1 cellular context compared by ENCODE assay signal in the genomic region with DNA sequence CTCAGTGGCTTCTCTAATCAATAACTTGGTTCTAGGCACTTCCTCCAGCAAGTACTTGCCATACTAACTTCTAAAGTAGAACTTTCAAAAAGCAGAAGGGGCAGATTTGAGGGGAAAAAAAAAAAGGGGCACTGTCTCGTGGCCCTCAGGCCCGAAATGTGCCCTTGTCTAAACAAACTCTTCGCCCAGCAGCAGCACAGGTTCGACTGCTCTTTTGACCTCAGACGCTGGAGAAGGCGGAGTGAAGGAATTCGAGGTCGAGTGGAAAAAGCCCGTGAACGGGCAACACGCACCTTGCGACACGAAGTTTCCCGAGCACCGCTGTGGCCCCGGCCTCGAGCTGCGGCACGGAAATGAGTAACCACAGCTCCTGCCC.
A peak's percentile ranks its signal among the peaks of the same experiment; 100 is the strongest.
TF ChIP-seq lines count a peak whose summit lies in the region.

No MANE protein-coding gene starts in this region.

TF ChIP-seq in HepG2, 621 proteins besides CTCF, POLR2A, EP300 and RAD21 (continued from another document and continues in another):
- TF ChIP-seq MAZ (IDR thresholded peaks at IDR 0.05; ENCODE audit: borderline replicate concordance, low read depth, low read length) = no peak
- no peak for TF ChIP-seq MAZ (CRISPR knock-in tag; IDR thresholded peaks at IDR 0.05; ENCODE audit: low read depth)
- TF ChIP-seq HIC2 (CRISPR knock-in tag; IDR thresholded peaks at IDR 0.05; ENCODE audit: low read depth) = 0 out of 2 replicates have a peak, but pooled peaks have one; percentile 8
- no peak for TF ChIP-seq CEBPG (CRISPR knock-in tag; IDR thresholded peaks at IDR 0.05)
- TF ChIP-seq, protein P1, sequence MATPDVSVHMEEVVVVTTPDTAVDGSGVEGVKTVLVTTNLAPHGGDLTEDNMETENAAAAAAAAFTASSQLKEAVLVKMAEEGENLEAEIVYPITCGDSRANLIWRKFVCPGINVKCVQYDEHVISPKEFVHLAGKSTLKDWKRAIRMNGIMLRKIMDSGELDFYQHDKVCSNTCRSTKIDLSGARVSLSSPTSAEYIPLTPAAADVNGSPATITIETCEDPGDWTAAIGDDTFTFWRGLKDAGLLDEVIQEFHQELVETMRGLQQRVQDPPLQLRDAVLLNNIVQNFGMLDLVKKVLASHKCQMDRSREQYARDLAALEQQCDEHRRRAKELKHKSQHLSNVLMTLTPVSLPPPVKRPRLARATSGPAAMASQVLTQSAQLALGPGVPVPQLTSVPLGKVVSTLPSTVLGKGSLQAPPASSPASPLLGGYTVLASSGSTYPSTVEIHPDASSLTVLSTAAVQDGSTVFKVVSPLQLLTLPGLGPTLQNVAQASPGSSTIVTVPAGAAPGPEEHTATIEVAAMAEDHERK (CRISPR knock-in tag; IDR thresholded peaks at IDR 0.05; ENCODE audit: low read depth) = no peak
- no peak for TF ChIP-seq ZSCAN20 (CRISPR knock-in tag; IDR thresholded peaks at IDR 0.05; ENCODE audit: borderline replicate concordance)
- TF ChIP-seq BCL6 (CRISPR knock-in tag; IDR thresholded peaks at IDR 0.05) = peak; percentile 6; the same call in 1 of the 2 replicates
- no peak for TF ChIP-seq ZNF253 (CRISPR knock-in tag; IDR thresholded peaks at IDR 0.05; ENCODE audit: borderline replicate concordance)
- TF ChIP-seq ZHX2 (IDR thresholded peaks at IDR 0.05; ENCODE audit: low read depth) = no peak
- no peak for TF ChIP-seq ZHX2 (CRISPR knock-in tag; IDR thresholded peaks at IDR 0.05; ENCODE audit: borderline replicate concordance)
- TF ChIP-seq KAT2B (IDR thresholded peaks at IDR 0.05; ENCODE audit: borderline replicate concordance, low read depth, low read length) = no peak
- peak; percentile 21; the same call in 1 of the 2 replicates for TF ChIP-seq CEBPB (IDR thresholded peaks at IDR 0.05; ENCODE audit: borderline replicate concordance, low read depth, low read length)
- peak; percentile 5; the same call in 1 of the 2 replicates for TF ChIP-seq ARID5B (CRISPR knock-in tag; IDR thresholded peaks at IDR 0.05)
- TF ChIP-seq, protein P2, sequence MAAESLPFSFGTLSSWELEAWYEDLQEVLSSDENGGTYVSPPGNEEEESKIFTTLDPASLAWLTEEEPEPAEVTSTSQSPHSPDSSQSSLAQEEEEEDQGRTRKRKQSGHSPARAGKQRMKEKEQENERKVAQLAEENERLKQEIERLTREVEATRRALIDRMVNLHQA (CRISPR knock-in tag; IDR thresholded peaks at IDR 0.05) = no peak
- TF ChIP-seq GLI4 (CRISPR knock-in tag; IDR thresholded peaks at IDR 0.05; ENCODE audit: borderline replicate concordance) = no peak
- no peak for TF ChIP-seq SNRNP70 (IDR thresholded peaks at IDR 0.05; ENCODE audit: low read depth, low read length)
- TF ChIP-seq ZNF816 (CRISPR knock-in tag; IDR thresholded peaks at IDR 0.05; ENCODE audit: borderline replicate concordance) = 0 out of 2 replicates have a peak, but pooled peaks have one; percentile 74
- TF ChIP-seq, protein P3, sequence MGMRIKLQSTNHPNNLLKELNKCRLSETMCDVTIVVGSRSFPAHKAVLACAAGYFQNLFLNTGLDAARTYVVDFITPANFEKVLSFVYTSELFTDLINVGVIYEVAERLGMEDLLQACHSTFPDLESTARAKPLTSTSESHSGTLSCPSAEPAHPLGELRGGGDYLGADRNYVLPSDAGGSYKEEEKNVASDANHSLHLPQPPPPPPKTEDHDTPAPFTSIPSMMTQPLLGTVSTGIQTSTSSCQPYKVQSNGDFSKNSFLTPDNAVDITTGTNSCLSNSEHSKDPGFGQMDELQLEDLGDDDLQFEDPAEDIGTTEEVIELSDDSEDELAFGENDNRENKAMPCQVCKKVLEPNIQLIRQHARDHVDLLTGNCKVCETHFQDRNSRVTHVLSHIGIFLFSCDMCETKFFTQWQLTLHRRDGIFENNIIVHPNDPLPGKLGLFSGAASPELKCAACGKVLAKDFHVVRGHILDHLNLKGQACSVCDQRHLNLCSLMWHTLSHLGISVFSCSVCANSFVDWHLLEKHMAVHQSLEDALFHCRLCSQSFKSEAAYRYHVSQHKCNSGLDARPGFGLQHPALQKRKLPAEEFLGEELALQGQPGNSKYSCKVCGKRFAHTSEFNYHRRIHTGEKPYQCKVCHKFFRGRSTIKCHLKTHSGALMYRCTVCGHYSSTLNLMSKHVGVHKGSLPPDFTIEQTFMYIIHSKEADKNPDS (CRISPR knock-in tag; IDR thresholded peaks at IDR 0.05) = no peak
- TF ChIP-seq, protein P4, sequence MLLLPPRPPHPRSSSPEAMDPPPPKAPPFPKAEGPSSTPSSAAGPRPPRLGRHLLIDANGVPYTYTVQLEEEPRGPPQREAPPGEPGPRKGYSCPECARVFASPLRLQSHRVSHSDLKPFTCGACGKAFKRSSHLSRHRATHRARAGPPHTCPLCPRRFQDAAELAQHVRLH (CRISPR knock-in tag; IDR thresholded peaks at IDR 0.05; ENCODE audit: borderline replicate concordance, low read depth) = no peak
- no peak for TF ChIP-seq PCBP2 (optimal IDR thresholded peaks at IDR 0.05; ENCODE audit: low read depth, low read length, poor library complexity, severe bottlenecking)
- TF ChIP-seq KDM5B (CRISPR knock-in tag; IDR thresholded peaks at IDR 0.05; ENCODE audit: borderline replicate concordance) = no peak
- TF ChIP-seq ZNF777 (CRISPR knock-in tag; IDR thresholded peaks at IDR 0.05) = no peak
- no peak for TF ChIP-seq ZNF224 (CRISPR knock-in tag; IDR thresholded peaks at IDR 0.05)
- no peak for TF ChIP-seq HHEX (CRISPR knock-in tag; IDR thresholded peaks at IDR 0.05)
- no peak for TF ChIP-seq CAMTA2 (CRISPR knock-in tag; IDR thresholded peaks at IDR 0.05; ENCODE audit: borderline replicate concordance)
- no peak for TF ChIP-seq POLR2AphosphoS2 (IDR thresholded peaks at IDR 0.05; ENCODE audit: low read depth, low read length)
- TF ChIP-seq ZNF558 (CRISPR knock-in tag; IDR thresholded peaks at IDR 0.05; ENCODE audit: borderline replicate concordance) = no peak
- no peak for TF ChIP-seq TRIM24 (CRISPR knock-in tag; IDR thresholded peaks at IDR 0.05)
- TF ChIP-seq, protein P5, sequence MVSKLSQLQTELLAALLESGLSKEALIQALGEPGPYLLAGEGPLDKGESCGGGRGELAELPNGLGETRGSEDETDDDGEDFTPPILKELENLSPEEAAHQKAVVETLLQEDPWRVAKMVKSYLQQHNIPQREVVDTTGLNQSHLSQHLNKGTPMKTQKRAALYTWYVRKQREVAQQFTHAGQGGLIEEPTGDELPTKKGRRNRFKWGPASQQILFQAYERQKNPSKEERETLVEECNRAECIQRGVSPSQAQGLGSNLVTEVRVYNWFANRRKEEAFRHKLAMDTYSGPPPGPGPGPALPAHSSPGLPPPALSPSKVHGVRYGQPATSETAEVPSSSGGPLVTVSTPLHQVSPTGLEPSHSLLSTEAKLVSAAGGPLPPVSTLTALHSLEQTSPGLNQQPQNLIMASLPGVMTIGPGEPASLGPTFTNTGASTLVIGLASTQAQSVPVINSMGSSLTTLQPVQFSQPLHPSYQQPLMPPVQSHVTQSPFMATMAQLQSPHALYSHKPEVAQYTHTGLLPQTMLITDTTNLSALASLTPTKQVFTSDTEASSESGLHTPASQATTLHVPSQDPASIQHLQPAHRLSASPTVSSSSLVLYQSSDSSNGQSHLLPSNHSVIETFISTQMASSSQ (IDR thresholded peaks at IDR 0.05; ENCODE audit: low read depth) = no peak
- TF ChIP-seq, protein P5 (CRISPR knock-in tag; IDR thresholded peaks at IDR 0.05; ENCODE audit: borderline replicate concordance) = no peak
- TF ChIP-seq ZNF513 (CRISPR knock-in tag; conservative IDR thresholded peaks at IDR 0.05) = no peak
- no peak for TF ChIP-seq ZNF496 (CRISPR knock-in tag; IDR thresholded peaks at IDR 0.05; ENCODE audit: insufficient replicate concordance)
